ENCODE assay signal across 1 cellular context in genomic region chr15:90930861-90931629, GRCh38.
TF ChIP-seq lines count a peak whose summit lies in the region.

No MANE protein-coding gene starts in this region.

TF ChIP-seq in SK-N-SH, 30 proteins besides CTCF, POLR2A, EP300 and RAD21 (continued from another document):
- TF ChIP-seq USF2 (IDR thresholded peaks at IDR 0.05; ENCODE audit: borderline replicate concordance, low read depth, low read length), result no peak
- TF ChIP-seq ZBTB33 (IDR thresholded peaks at IDR 0.05; ENCODE audit: borderline replicate concordance, low read depth), result no peak
- TF ChIP-seq TAF1 (IDR thresholded peaks at IDR 0.05; ENCODE audit: borderline replicate concordance, low read depth, low read length), result no peak
- TF ChIP-seq TCF12 (IDR thresholded peaks at IDR 0.05), result no peak
- no peak for TF ChIP-seq GATA2 (CRISPR knock-in tag; IDR thresholded peaks at IDR 0.05)
- TF ChIP-seq CHD2 (IDR thresholded peaks at IDR 0.05; ENCODE audit: low read length, partially characterized antibody), result no peak
- TF ChIP-seq MAX (IDR thresholded peaks at IDR 0.05; ENCODE audit: low read depth), result no peak
- TF ChIP-seq TEAD4 (IDR thresholded peaks at IDR 0.05; ENCODE audit: borderline replicate concordance, insufficient read depth), result no peak
- no peak for TF ChIP-seq NRF1 (IDR thresholded peaks at IDR 0.05; ENCODE audit: low read depth, low read length)
- no peak for TF ChIP-seq RXRA (IDR thresholded peaks at IDR 0.05; ENCODE audit: borderline replicate concordance, low read depth)
- no peak for TF ChIP-seq RFX5 (IDR thresholded peaks at IDR 0.05; ENCODE audit: low read length)
- no peak for TF ChIP-seq FOXM1 (IDR thresholded peaks at IDR 0.05; ENCODE audit: low read depth)
- no peak for TF ChIP-seq POLR2AphosphoS5 (IDR thresholded peaks at IDR 0.05; ENCODE audit: low read depth, low read length)
TF ChIP-seq in SK-N-SH: peak in this region for 0.
